In the genomic region with DNA sequence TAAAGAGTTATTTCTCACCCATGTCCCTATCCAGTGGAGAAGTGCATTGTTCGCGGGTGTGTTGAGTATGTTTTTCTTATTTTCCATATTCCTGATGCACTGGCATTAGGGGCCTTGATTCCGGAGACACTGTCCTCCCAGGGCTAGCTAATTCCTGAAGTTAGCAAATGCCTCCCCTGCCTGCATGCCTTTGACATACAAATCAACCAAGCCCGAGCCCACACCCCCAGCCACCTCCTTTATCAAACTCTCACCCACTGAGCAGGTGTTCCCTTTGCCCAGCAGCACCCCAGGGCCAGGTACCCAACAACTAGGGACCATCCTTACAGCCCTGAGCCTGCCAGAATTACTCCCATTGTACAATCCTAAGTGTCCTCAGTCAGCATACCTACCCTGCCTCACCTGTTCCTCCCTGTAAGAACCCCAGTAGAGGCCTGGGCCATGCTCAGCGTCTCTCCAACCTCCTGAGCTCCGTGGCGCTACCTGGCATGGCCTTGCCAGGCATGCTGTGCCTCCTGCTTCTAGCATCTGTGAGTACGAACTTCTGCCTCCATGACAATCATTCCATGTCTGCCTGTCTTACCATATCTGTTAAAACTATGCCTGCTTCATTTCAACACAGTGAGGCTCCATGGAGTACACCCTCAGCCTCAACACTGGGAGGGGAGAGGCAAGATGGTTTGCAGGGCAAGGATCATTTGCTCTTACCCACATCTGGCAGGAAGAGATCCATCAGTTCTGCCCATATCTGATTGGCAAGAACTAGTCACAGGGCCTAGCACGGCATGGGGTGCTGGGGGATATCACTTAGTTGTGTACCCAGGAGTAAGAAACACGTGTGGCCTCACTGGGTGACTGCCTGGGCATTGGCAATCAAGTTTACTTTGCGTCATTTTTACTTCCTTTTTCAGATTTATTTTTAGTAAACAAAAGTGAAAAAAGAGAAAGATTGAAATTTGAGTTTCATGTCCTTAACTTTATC, we compare ENCODE assay signal across 12 cellular contexts.
DNase-seq lines count a peak whose midpoint lies in the region; ATAC-seq and TF ChIP-seq lines count a peak whose summit lies in the region.
"Had no signal": no experiment of that assay in that cellular context is flagged by ENCODE, and none has a peak within 500 bp of the region (broad histone marks: within the 10 kb centered on the region; RNA-seq: fewer than 3 reads in every experiment).

No MANE protein-coding gene starts in this region.

- no peak for TF ChIP-seq POLR2A in NB4 (IDR thresholded peaks at IDR 0.05; ENCODE audit: extremely low read depth, insufficient read length)

- H3K36me3 ChIP-seq in endodermal cell (ENCODE audit: control insufficient read depth, insufficient read depth, low read length) (no peaks in the 10 kb centered on the region), hepatocyte (replicated peaks; ENCODE audit: insufficient read depth, low read depth) (no peaks in the 10 kb centered on the region)
- H3K36me3 ChIP-seq: vagina had no signal

- CTCF ChIA-PET in activated CD8-positive, alpha-beta memory T cell treated with anti-CD3 and anti-CD28 coated beads, Interleukin-2, amount 10 ng/mL, durations not matched to agents 7 days and 5 days (lab: Charles Lee), result no interaction called here

- H3K4me1 Mint-ChIP-seq in activated CD8-positive, alpha-beta memory T cell treated with anti-CD3 and anti-CD28 coated beads, Interleukin-2, amount 10 ng/mL, durations not matched to agents 7 days and 5 days, result peaks cover 27% of the 10 kb centered on the region
- H3K4me1 Mint-ChIP-seq in endodermal cell, result peaks cover 21% of the 10 kb centered on the region
- peaks cover 24 to 72% of the 10 kb centered on the region in 2 donors for H3K4me1 Mint-ChIP-seq in stimulated activated naive B cell treated with anti-CD40 and anti-IgM and Interleukin-4, amounts not matched to agents 10 μg/mL and 1 μg/mL and 100 μg/mL, for 72 hours

- no peaks in the 10 kb centered on the region for H3K9me2 ChIP-seq in hepatocyte (replicated peaks; ENCODE audit: insufficient read depth)

- H3K9me3 Mint-ChIP-seq in activated CD8-positive, alpha-beta memory T cell treated with anti-CD3 and anti-CD28 coated beads, Interleukin-2, amount 10 ng/mL, durations not matched to agents 7 days and 5 days (ENCODE audit: low read depth), result no peaks in the 10 kb centered on the region
- no peaks in the 10 kb centered on the region for H3K9me3 Mint-ChIP-seq in endodermal cell
- H3K9me3 Mint-ChIP-seq in stimulated activated naive B cell treated with anti-CD40 and anti-IgM and Interleukin-4, amounts not matched to agents 10 μg/mL and 1 μg/mL and 100 μg/mL, for 72 hours, result peaks cover 3 to 4% of the 10 kb centered on the region in 2 donors

- ATAC-seq in activated CD8-positive, alpha-beta memory T cell treated with anti-CD3 and anti-CD28 coated beads, Interleukin-2, amount 10 ng/mL, durations not matched to agents 7 days and 5 days, result peak; percentile 11
- ATAC-seq in stimulated activated naive B cell treated with anti-CD40 and anti-IgM and Interleukin-4, amounts not matched to agents 10 μg/mL and 1 μg/mL and 100 μg/mL, for 72 hours (replicated peaks), result peak; percentile 50 to 68
- ATAC-seq in GM21360 (IDR thresholded peaks at IDR 0.05; ENCODE audit: unreplicated experiment), result no peak

- H3K27ac ChIP-seq in endodermal cell (ENCODE audit: low read depth, low read length), result no peak overlapping the region
- no peak overlapping the region for H3K27ac ChIP-seq in hepatocyte
- H3K27ac ChIP-seq: PC-9, vagina had no signal

- no peak overlapping the region for H2AFZ ChIP-seq in hepatocyte
- H2AFZ ChIP-seq: PC-9 had no signal

- H3K79me2 ChIP-seq in hepatocyte, result no peaks in the 10 kb centered on the region

- H3K27me3 ChIP-seq in endodermal cell (ENCODE audit: control insufficient read depth, insufficient read depth, low read length, poor library complexity, severe bottlenecking) (no peaks in the 10 kb centered on the region), hepatocyte (no peaks in the 10 kb centered on the region)
- H3K27me3 ChIP-seq: vagina had no signal

- H3K4me1 ChIP-seq in endodermal cell (ENCODE audit: control insufficient read depth, insufficient read depth, low read length) (no peaks in the 10 kb centered on the region), hepatocyte (ENCODE audit: insufficient read depth) (no peaks in the 10 kb centered on the region)
- H3K4me1 ChIP-seq: vagina had no signal

- H3K27me3 Mint-ChIP-seq in activated CD8-positive, alpha-beta memory T cell treated with anti-CD3 and anti-CD28 coated beads, Interleukin-2, amount 10 ng/mL, durations not matched to agents 7 days and 5 days, result no peaks in the 10 kb centered on the region
- no peaks in the 10 kb centered on the region for H3K27me3 Mint-ChIP-seq in endodermal cell (ENCODE audit: insufficient read depth)
- peaks cover 0 to 2% of the 10 kb centered on the region in 2 donors for H3K27me3 Mint-ChIP-seq in stimulated activated naive B cell treated with anti-CD40 and anti-IgM and Interleukin-4, amounts not matched to agents 10 μg/mL and 1 μg/mL and 100 μg/mL, for 72 hours

- no peak for DNase-seq in activated CD8-positive, alpha-beta memory T cell treated with anti-CD3 and anti-CD28 coated beads, Interleukin-2, amount 10 ng/mL, durations not matched to agents 7 days and 5 days
- DNase-seq in activated CD8-positive, alpha-beta memory T cell treated with anti-CD3 and anti-CD28 coated beads, Interleukin-2, amount 50 U/mL, for 4 hours, result no peak
- DNase-seq in NB4 (ENCODE audit: low read depth), result peak; percentile 64
- no peak for DNase-seq in endodermal cell
- DNase-seq in stimulated activated naive B cell treated with anti-CD40 and anti-IgM and Interleukin-4, amounts not matched to agents 10 μg/mL and 1 μg/mL and 100 μg/mL, for 72 hours, result no peak
- no peak for DNase-seq in NCI-H2081 (lab: John Stamatoyannopoulos, UW)
- no peak for DNase-seq in hepatocyte (ENCODE audit: low spot score)
- DNase-seq: activated CD8-positive, alpha-beta memory T cell treated with anti-CD3 and anti-CD28 coated beads, Interleukin-2, amount 50 U/mL, for 48 hours; KG1; PC-9 had no signal

- no peak overlapping the region for H3K4me3 Mint-ChIP-seq in activated CD8-positive, alpha-beta memory T cell treated with anti-CD3 and anti-CD28 coated beads, Interleukin-2, amount 10 ng/mL, durations not matched to agents 7 days and 5 days
- no peak overlapping the region for H3K4me3 Mint-ChIP-seq in endodermal cell
- peak overlapping the region in 1 of 2 donors; percentile 7 for H3K4me3 Mint-ChIP-seq in stimulated activated naive B cell treated with anti-CD40 and anti-IgM and Interleukin-4, amounts not matched to agents 10 μg/mL and 1 μg/mL and 100 μg/mL, for 72 hours

- no peak overlapping the region for H3K9ac ChIP-seq in endodermal cell (ENCODE audit: extremely low read depth, low read length, poor library complexity, severe bottlenecking)

- WGBS in endodermal cell (ENCODE audit: insufficient coverage in 1 of 2, insufficient read length in 1 of 2), 2 experiments, result 76 to 81% methylated on average over 3 to 11 of the region's 11 CpGs
- WGBS in hepatocyte (ENCODE audit: low lambda C conversion rate, missing lambda C conversion rate), result 70% methylated on average over 11 of the region's 11 CpGs

- peak overlapping the region; percentile 90 for H3K27ac Mint-ChIP-seq in activated CD8-positive, alpha-beta memory T cell treated with anti-CD3 and anti-CD28 coated beads, Interleukin-2, amount 10 ng/mL, durations not matched to agents 7 days and 5 days
- H3K27ac Mint-ChIP-seq in endodermal cell, result peak overlapping the region; percentile 37
- peak overlapping the region; percentile 72 for H3K27ac Mint-ChIP-seq in stimulated activated naive B cell treated with anti-CD40 and anti-IgM and Interleukin-4, amounts not matched to agents 10 μg/mL and 1 μg/mL and 100 μg/mL, for 72 hours

- H3K4me3 ChIP-seq in NB4 (ENCODE audit: low read depth, low read length) (no peak overlapping the region), endodermal cell (ENCODE audit: low read length) (no peak overlapping the region), hepatocyte (no peak overlapping the region)
- H3K4me3 ChIP-seq: PC-9, vagina had no signal

- no peak overlapping the region for H3K4me2 ChIP-seq in hepatocyte
- H3K4me2 ChIP-seq: PC-9 had no signal

- no peaks in the 10 kb centered on the region for H4K20me1 ChIP-seq in hepatocyte (ENCODE audit: insufficient read depth, poor library complexity, severe bottlenecking)

- H3K9me3 ChIP-seq in endodermal cell (ENCODE audit: control insufficient read depth, low read length), result peaks cover 4% of the 10 kb centered on the region
- no peaks in the 10 kb centered on the region for H3K9me3 ChIP-seq in hepatocyte (ENCODE audit: low read depth)
- H3K9me3 ChIP-seq: vagina had no signal

- no peaks in the 10 kb centered on the region for H3K36me3 Mint-ChIP-seq in activated CD8-positive, alpha-beta memory T cell treated with anti-CD3 and anti-CD28 coated beads, Interleukin-2, amount 10 ng/mL, durations not matched to agents 7 days and 5 days
- no peaks in the 10 kb centered on the region for H3K36me3 Mint-ChIP-seq in endodermal cell (ENCODE audit: low read depth)
- no peaks in the 10 kb centered on the region for H3K36me3 Mint-ChIP-seq in stimulated activated naive B cell treated with anti-CD40 and anti-IgM and Interleukin-4, amounts not matched to agents 10 μg/mL and 1 μg/mL and 100 μg/mL, for 72 hours

- no peak for TF ChIP-seq CTCF in NB4 (IDR thresholded peaks at IDR 0.05; ENCODE audit: low read depth, low read length)
- no peak for TF ChIP-seq CTCF in endodermal cell (conservative IDR thresholded peaks at IDR 0.05)
- TF ChIP-seq CTCF in hepatocyte (IDR thresholded peaks at IDR 0.05; ENCODE audit: poor library complexity), result no peak

Comparison
In these comparisons a context has a peak if more than half of its experiments do, and no peak if none do; other contexts are left out.
1. H3K27ac Mint-ChIP-seq: peak in every context shown above with its lines; median percentile 90 in activated CD8-positive, alpha-beta memory T cell treated with anti-CD3 and anti-CD28 coated beads, Interleukin-2, amount 10 ng/mL, durations not matched to agents 7 days and 5 days; 72 in stimulated activated naive B cell treated with anti-CD40 and anti-IgM and Interleukin-4, amounts not matched to agents 10 μg/mL and 1 μg/mL and 100 μg/mL, for 72 hours; 37 in endodermal cell.